21 cellular contexts compared by ENCODE assay signal in the genomic region with DNA sequence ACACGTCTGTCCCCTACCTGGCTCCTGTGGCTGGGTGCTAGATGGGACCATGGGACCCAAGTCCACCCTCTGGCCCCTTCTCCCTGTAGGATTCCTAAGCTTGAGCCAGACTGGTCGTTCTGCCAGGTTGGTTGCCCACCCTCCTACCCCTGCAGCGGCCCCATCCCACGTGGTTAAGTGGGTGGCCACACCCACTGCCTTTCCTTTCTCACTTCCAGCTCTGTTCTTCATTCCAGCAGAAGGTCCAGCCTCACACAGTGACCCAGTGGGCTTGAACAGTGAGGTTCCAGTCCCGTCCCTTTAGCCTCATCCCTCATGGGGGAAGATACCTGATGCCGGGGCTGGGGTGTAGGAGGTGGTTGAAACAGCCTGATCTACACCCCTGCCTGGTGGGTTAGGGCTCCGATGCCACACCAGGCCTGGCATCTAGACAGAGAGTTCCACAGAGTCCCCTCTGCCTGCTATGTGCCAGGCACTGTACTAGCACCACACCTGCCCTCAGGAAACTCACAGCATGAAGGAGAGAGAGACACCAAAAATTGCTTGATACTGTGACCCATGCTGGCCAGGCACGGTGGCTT.
"Had no signal": no experiment of that assay in that cellular context is flagged by ENCODE, and none has a peak within 500 bp of the region (broad histone marks: within the 10 kb centered on the region; RNA-seq: fewer than 3 reads in every experiment).

No MANE protein-coding gene starts in this region.

- H3K36me3 ChIP-seq: heart left ventricle, neutrophil, spleen, thoracic aorta had no signal

- H3K9ac ChIP-seq: parathyroid adenoma had no signal

- H3K9me3 Mint-ChIP-seq: activated CD4-positive, alpha-beta memory T cell treated with anti-CD3 and anti-CD28 coated beads for 36 hours; activated naive CD8-positive, alpha-beta T cell treated with anti-CD3 and anti-CD28 coated beads, Interleukin-2, amount 10 ng/mL, durations not matched to agents 7 days and 5 days; activated T-helper 17 cell treated with anti-CD3 and anti-CD28 coated beads, Interleukin-2, amount 50 U/mL, for 72 hours; stimulated activated naive B cell treated with anti-CD40 and anti-IgM and Interleukin-4, amounts not matched to agents 10 μg/mL and 1 μg/mL and 100 μg/mL, for 72 hours had no signal

- H3K4me3 ChIP-seq: coronary artery, esophagus muscularis mucosa, gastroesophageal sphincter, heart left ventricle, spleen, thoracic aorta had no signal

- ATAC-seq: activated CD8-positive, alpha-beta memory T cell treated with anti-CD3 and anti-CD28 coated beads, Interleukin-2, amount 10 ng/mL, durations not matched to agents 7 days and 5 days; activated T-helper 17 cell treated with anti-CD3 and anti-CD28 coated beads, Interleukin-2, amount 50 U/mL, for 72 hours; left ventricle myocardium superior; naive thymus-derived CD8-positive, alpha-beta T cell; stimulated activated naive B cell treated with anti-CD40 and anti-IgM and Interleukin-4, amounts not matched to agents 10 μg/mL and 1 μg/mL and 100 μg/mL, for 72 hours had no signal

- H3K9me3 ChIP-seq: esophagus muscularis mucosa, gastroesophageal sphincter, heart left ventricle, neutrophil, spleen, thoracic aorta had no signal

- H3K27ac Mint-ChIP-seq: activated CD4-positive, alpha-beta memory T cell treated with anti-CD3 and anti-CD28 coated beads for 36 hours; activated CD8-positive, alpha-beta memory T cell treated with anti-CD3 and anti-CD28 coated beads, Interleukin-2, amount 10 ng/mL, durations not matched to agents 7 days and 5 days; activated naive CD8-positive, alpha-beta T cell treated with anti-CD3 and anti-CD28 coated beads, Interleukin-2, amount 10 ng/mL, durations not matched to agents 7 days and 5 days; activated T-helper 17 cell treated with anti-CD3 and anti-CD28 coated beads, Interleukin-2, amount 50 U/mL, for 72 hours; naive thymus-derived CD8-positive, alpha-beta T cell; stimulated activated naive B cell treated with anti-CD40 and anti-IgM and Interleukin-4, amounts not matched to agents 10 μg/mL and 1 μg/mL and 100 μg/mL, for 72 hours had no signal

- H3K4me1 ChIP-seq: esophagus muscularis mucosa, gastroesophageal sphincter, heart left ventricle, parathyroid adenoma, spleen had no signal

- H3K27ac ChIP-seq: coronary artery, esophagus muscularis mucosa, gastroesophageal sphincter, heart left ventricle, neutrophil, parathyroid adenoma, spleen, thoracic aorta, WERI-Rb-1 had no signal

- H3K27me3 ChIP-seq: esophagus muscularis mucosa, gastroesophageal sphincter, heart left ventricle, neutrophil, spleen had no signal

- H3K36me3 Mint-ChIP-seq: activated CD4-positive, alpha-beta memory T cell treated with anti-CD3 and anti-CD28 coated beads for 36 hours; activated CD8-positive, alpha-beta memory T cell treated with anti-CD3 and anti-CD28 coated beads, Interleukin-2, amount 10 ng/mL, durations not matched to agents 7 days and 5 days; activated naive CD8-positive, alpha-beta T cell treated with anti-CD3 and anti-CD28 coated beads, Interleukin-2, amount 10 ng/mL, durations not matched to agents 7 days and 5 days; naive thymus-derived CD8-positive, alpha-beta T cell; stimulated activated naive B cell treated with anti-CD40 and anti-IgM and Interleukin-4, amounts not matched to agents 10 μg/mL and 1 μg/mL and 100 μg/mL, for 72 hours had no signal

- H2AFZ ChIP-seq: parathyroid adenoma had no signal

- DNase-seq: activated CD4-positive, alpha-beta memory T cell treated with anti-CD3 and anti-CD28 coated beads for 36 hours; activated CD8-positive, alpha-beta memory T cell treated with anti-CD3 and anti-CD28 coated beads, Interleukin-2, amount 10 ng/mL, durations not matched to agents 7 days and 5 days; activated naive CD4-positive, alpha-beta T cell; activated naive CD8-positive, alpha-beta T cell treated with anti-CD3 and anti-CD28 coated beads, Interleukin-2, amount 10 ng/mL, durations not matched to agents 7 days and 5 days; amygdala; central memory CD4-positive, alpha-beta T cell; heart left ventricle; left ventricle myocardium superior; naive thymus-derived CD8-positive, alpha-beta T cell; spleen; stimulated activated naive B cell treated with anti-CD40 and anti-IgM and Interleukin-4, amounts not matched to agents 10 μg/mL and 1 μg/mL and 100 μg/mL, for 72 hours; T-helper 2 cell; WERI-Rb-1 had no signal

- FAIRE-seq: endometrium had no signal
